10 cellular contexts compared by ENCODE assay signal in genomic region chr7:44964384-44964830, GRCh38. TPM values are rescaled to one million over a fixed set of nuclear protein-coding genes. Genes with fewer than 3 reads are reported as not detected.
A peak's percentile ranks its signal among the peaks of the same experiment; 100 is the strongest.
DNase-seq lines count a peak whose midpoint lies in the region; ATAC-seq and TF ChIP-seq lines count a peak whose summit lies in the region.
"Had no signal": no experiment of that assay in that cellular context is flagged by ENCODE, and none has a peak within 500 bp of the region (broad histone marks: within the 10 kb centered on the region; RNA-seq: fewer than 3 reads in every experiment).

No MANE protein-coding gene starts in this region.

- H3K4me3 ChIP-seq in BJ (ENCODE audit: low read depth, low read length) (no peak overlapping the region), SK-N-SH (ENCODE audit: low read depth in 2 of 2, low read length in 1 of 2) (no peak overlapping the region), hepatocyte (no peak overlapping the region)
- H3K4me3 ChIP-seq: skin epidermis had no signal

- H3F3A ChIP-seq in SK-N-SH (replicated peaks; ENCODE audit: insufficient read depth) = no peaks in the 10 kb centered on the region

- no peak overlapping the region for H3K4me2 ChIP-seq in SK-N-SH
- H3K4me2 ChIP-seq in hepatocyte = no peak overlapping the region

- H3K79me2 ChIP-seq in SK-N-SH (ENCODE audit: insufficient read depth) = no peaks in the 10 kb centered on the region
- no peaks in the 10 kb centered on the region for H3K79me2 ChIP-seq in hepatocyte

- H3K4me1 ChIP-seq in SK-N-SH (ENCODE audit: control insufficient read depth in 1 of 2, insufficient read depth in 2 of 2, low read depth in 1 of 2, low read length in 1 of 2) (no peaks in the 10 kb centered on the region), hepatocyte (ENCODE audit: insufficient read depth) (peaks cover 5% of the 10 kb centered on the region)

- DNase-seq in BJ (ENCODE audit: low read depth) = no peak
- peak; percentile 71 for DNase-seq in SK-N-SH
- DNase-seq in hepatocyte (ENCODE audit: low spot score) = no peak
- no peak for DNase-seq in cerebellum (ENCODE audit: low spot score)
- DNase-seq in NCI-H2081 treated with DMSO at 0.1 percent for 48 hours (lab: John Stamatoyannopoulos, UW) = no peak
- DNase-seq in NCI-H2107 (lab: John Stamatoyannopoulos, UW) = no peak
- DNase-seq: RPMI8226 had no signal

- peak; percentile 58 for TF ChIP-seq RAD21 in SK-N-SH (IDR thresholded peaks at IDR 0.05; ENCODE audit: low read length)

- H3K9me2 ChIP-seq in SK-N-SH (no peaks in the 10 kb centered on the region), hepatocyte (replicated peaks; ENCODE audit: insufficient read depth) (no peaks in the 10 kb centered on the region)

- ATAC-seq in HG02571 (IDR thresholded peaks at IDR 0.05; ENCODE audit: unreplicated experiment) = no peak

- TF ChIP-seq CTCF in BJ (IDR thresholded peaks at IDR 0.05; ENCODE audit: insufficient read depth, low read depth, low read length) (peak; percentile 50), GM12872 (IDR thresholded peaks at IDR 0.05; ENCODE audit: insufficient read depth, low read depth, low read length) (peak; percentile 37; the same call in 2 of the 3 replicates), SK-N-SH (IDR thresholded peaks at IDR 0.05) (peak; percentile 57), hepatocyte (IDR thresholded peaks at IDR 0.05; ENCODE audit: poor library complexity) (peak; percentile 29)

- POLR2A ChIA-PET in BJ (lab: Charles Lee) (no interaction called here), SK-N-SH (lab: Yijun Ruan, JAX) (no interaction called here)

- CTCF ChIA-PET in BJ (lab: Yijun Ruan, JAX) = interaction anchor here (0.5 to 3.8 kb wide), 8 partner anchors 9 to 173 kb away, joined by 3 to 38 read pairs (median 4); no protein-coding TSS in a partner anchor
- CTCF ChIA-PET in SK-N-SH (lab: Yijun Ruan, JAX) = interaction anchor here (1.0 to 4.1 kb wide), 9 partner anchors 9 to 372 kb away, joined by 3 to 27 read pairs (median 5); no protein-coding TSS in a partner anchor

- H3K27me3 ChIP-seq in BJ (ENCODE audit: control insufficient read depth, insufficient read depth, low read length) (peaks cover 3% of the 10 kb centered on the region), SK-N-SH (ENCODE audit: insufficient read depth) (no peaks in the 10 kb centered on the region), hepatocyte (peaks cover 23% of the 10 kb centered on the region)

- H2AFZ ChIP-seq in SK-N-SH (ENCODE audit: low read depth) = no peak overlapping the region
- no peak overlapping the region for H2AFZ ChIP-seq in hepatocyte

- 67% methylated on average over 6 of the region's 7 CpGs for WGBS in SK-N-SH (ENCODE audit: low lambda C conversion rate)
- 73% methylated on average over 7 of the region's 7 CpGs for WGBS in hepatocyte (ENCODE audit: low lambda C conversion rate, missing lambda C conversion rate)

- no peak overlapping the region for H3K9ac ChIP-seq in SK-N-SH

- no peaks in the 10 kb centered on the region for H3K36me3 ChIP-seq in BJ (ENCODE audit: control insufficient read depth, insufficient read depth, low read length)
- H3K36me3 ChIP-seq in SK-N-SH (replicated peaks in 1 of 2; ENCODE audit: control insufficient read depth in 1 of 2, insufficient read depth in 2 of 2, low read length in 1 of 2) = no peaks in the 10 kb centered on the region
- H3K36me3 ChIP-seq in hepatocyte (replicated peaks; ENCODE audit: insufficient read depth, low read depth) = no peaks in the 10 kb centered on the region

- TF ChIP-seq EP300 in SK-N-SH (IDR thresholded peaks at IDR 0.05; ENCODE audit: borderline replicate concordance in 1 of 2, low read depth in 1 of 2, low read length in 1 of 2) = no peak

- H4K20me1 ChIP-seq in SK-N-SH (ENCODE audit: insufficient read depth) (no peaks in the 10 kb centered on the region), hepatocyte (ENCODE audit: insufficient read depth, poor library complexity, severe bottlenecking) (no peaks in the 10 kb centered on the region)

- no peaks in the 10 kb centered on the region for H3K9me3 ChIP-seq in SK-N-SH
- H3K9me3 ChIP-seq in hepatocyte (ENCODE audit: low read depth) = no peaks in the 10 kb centered on the region

- H3K27ac ChIP-seq in SK-N-SH (ENCODE audit: low read depth in 2 of 2, low read length in 1 of 2) (no peak overlapping the region), hepatocyte (no peak overlapping the region)
- H3K27ac ChIP-seq: skin epidermis had no signal

TF ChIP-seq in SK-N-SH, 30 proteins besides CTCF, POLR2A, EP300 and RAD21:
- TF ChIP-seq PBX3 (IDR thresholded peaks at IDR 0.05) = no peak

RNA-seq across cellular contexts. Expression of gene MYO1G, which starts 14.4 kb away (rescaled TPM):
- polyA plus RNA-seq in BJ (2011; rRNA removed) (0.02 TPM in 1 of 2 replicates, not detected in the other), SK-N-SH (2012; rRNA removed) (0.05 and 0.10 TPM in 2 replicates), hepatocyte (0.10 TPM in 1 of 2 replicates, not detected in the other)
- polyA minus RNA-seq in BJ (2011; rRNA and poly(A)+ RNA removed) = 0.14 and 0.15 TPM in 2 replicates
- 0.01 TPM in 2 replicates for polyA plus RNA-seq in SK-N-SH (2012; cell fraction: cytosol; rRNA removed)
- 0.24 and 0.26 TPM in 2 replicates for polyA plus RNA-seq in SK-N-SH (2012; cell fraction: nucleus; rRNA removed)
- total RNA-seq in hepatocyte (0.03 TPM in 1 of 2 replicates, not detected in the other), cerebellum (0.54 TPM)

RNA-seq across cellular contexts. Expression of gene CCM2, which starts 35.6 kb away (rescaled TPM):
- polyA plus RNA-seq in BJ (2011; rRNA removed) (25.8 and 48.2 TPM in 2 replicates), SK-N-SH (2012; rRNA removed) (65.6 and 83.2 TPM in 2 replicates), hepatocyte (53.8 and 57.1 TPM in 2 replicates)
- 44.5 and 64.7 TPM in 2 replicates for polyA minus RNA-seq in BJ (2011; rRNA and poly(A)+ RNA removed)
- polyA plus RNA-seq in SK-N-SH (2012; cell fraction: cytosol; rRNA removed) = 46.0 and 71.9 TPM in 2 replicates
- 81.6 and 98.7 TPM in 2 replicates for polyA plus RNA-seq in SK-N-SH (2012; cell fraction: nucleus; rRNA removed)
- total RNA-seq in hepatocyte (31.6 and 32.2 TPM in 2 replicates), cerebellum (18.8 TPM)
